ENCODE assay signal across 9 cellular contexts in genomic region chr3:48561045-48561736, GRCh38. TPM values are rescaled to one million over a fixed set of nuclear protein-coding genes. Genes with fewer than 3 reads are reported as not detected.
DNase-seq lines count a peak whose midpoint lies in the region; ATAC-seq and TF ChIP-seq lines count a peak whose summit lies in the region.
"Had no signal": no experiment of that assay in that cellular context is flagged by ENCODE, and none has a peak within 500 bp of the region (broad histone marks: within the 10 kb centered on the region; RNA-seq: fewer than 3 reads in every experiment).

No MANE protein-coding gene starts in this region.

- DNase-seq in AG04449 (ENCODE audit: low read depth, low spot score) (no peak), HK-2 (ENCODE audit: unreplicated experiment) (peak; percentile 82), hepatocyte (ENCODE audit: low spot score) (peak; percentile 71), spleen (peak; percentile 86), NCI-H510A treated with DMSO at 0.1 percent for 48 hours (lab: John Stamatoyannopoulos, UW) (no peak), NCI-H1105 (lab: John Stamatoyannopoulos, UW) (no peak)
- peak; percentile 54 for DNase-seq in activated naive CD8-positive, alpha-beta T cell treated with anti-CD3 and anti-CD28 coated beads, Interleukin-2, amount 10 ng/mL, durations not matched to agents 7 days and 5 days

- no peaks in the 10 kb centered on the region for H3K36me3 ChIP-seq in hepatocyte (replicated peaks; ENCODE audit: insufficient read depth, low read depth)
- H3K36me3 ChIP-seq in spleen = no peaks in the 10 kb centered on the region

- no peak overlapping the region for H3K27ac ChIP-seq in hepatocyte
- peak overlapping the region in 6 of 8 donors; percentile 32 to 87 (median 60) for H3K27ac ChIP-seq in spleen

- no peak for TF ChIP-seq POLR2A in spleen (IDR thresholded peaks at IDR 0.05)

- 51% methylated on average over 17 of the region's 21 CpGs for WGBS in hepatocyte (ENCODE audit: low lambda C conversion rate, missing lambda C conversion rate)
- WGBS in spleen, 5 donors = 26 to 37% (median 32%) methylated on average over 7 to 21 of the region's 21 CpGs

- H3K36me3 Mint-ChIP-seq in activated naive CD8-positive, alpha-beta T cell treated with anti-CD3 and anti-CD28 coated beads, Interleukin-2, amount 10 ng/mL, durations not matched to agents 7 days and 5 days = no peaks in the 10 kb centered on the region

- H3K9me3 ChIP-seq in hepatocyte (ENCODE audit: low read depth) (no peaks in the 10 kb centered on the region), spleen (no peaks in the 10 kb centered on the region)

- no peaks in the 10 kb centered on the region for H3K27me3 ChIP-seq in hepatocyte
- no peaks in the 10 kb centered on the region for H3K27me3 ChIP-seq in spleen (replicated peaks in 1 of 7)

- CTCF ChIA-PET in AG04449 (lab: Yijun Ruan, JAX) = interaction anchor here (1.0 to 9.1 kb wide), 16 partner anchors 8 to 287 kb away, joined by 3 to 88 read pairs (median 4); partner anchors contain the start of genes CCDC51, CELSR3, SLC26A6 and TMA7

- H3K4me2 ChIP-seq in hepatocyte = peak overlapping the region; percentile 61

- H3K27ac Mint-ChIP-seq in activated naive CD8-positive, alpha-beta T cell treated with anti-CD3 and anti-CD28 coated beads, Interleukin-2, amount 10 ng/mL, durations not matched to agents 7 days and 5 days = peak overlapping the region; percentile 65

- peaks cover under 1% of the 10 kb centered on the region for H3K79me2 ChIP-seq in hepatocyte

- H3K9me2 ChIP-seq in hepatocyte (replicated peaks; ENCODE audit: insufficient read depth) = no peaks in the 10 kb centered on the region

- H3K4me1 Mint-ChIP-seq in activated naive CD8-positive, alpha-beta T cell treated with anti-CD3 and anti-CD28 coated beads, Interleukin-2, amount 10 ng/mL, durations not matched to agents 7 days and 5 days = peaks cover 36% of the 10 kb centered on the region

- H4K20me1 ChIP-seq in hepatocyte (ENCODE audit: insufficient read depth, poor library complexity, severe bottlenecking) = no peaks in the 10 kb centered on the region

- H2AFZ ChIP-seq in hepatocyte = no peak overlapping the region

- intact Hi-C loops in spleen (cut with DNase I; ENCODE audit: low total_unique reads) = no loop called here

- POLR2A ChIA-PET in AG04449 (lab: Yijun Ruan, JAX) = no interaction called here
- POLR2A ChIA-PET in activated naive CD8-positive, alpha-beta T cell treated with anti-CD3 and anti-CD28 coated beads, Interleukin-2, amount 10 ng/mL, durations not matched to agents 7 days and 5 days (lab: Charles Lee) = no interaction called here

- H3K4me1 ChIP-seq in hepatocyte (ENCODE audit: insufficient read depth) = peaks cover 10% of the 10 kb centered on the region
- H3K4me1 ChIP-seq in spleen = peaks cover 11 to 80% (median 52%) of the 10 kb centered on the region in 6 donors

- no peaks in the 10 kb centered on the region for H3K27me3 Mint-ChIP-seq in activated naive CD8-positive, alpha-beta T cell treated with anti-CD3 and anti-CD28 coated beads, Interleukin-2, amount 10 ng/mL, durations not matched to agents 7 days and 5 days
- H3K27me3 Mint-ChIP-seq: stimulated activated naive CD8-positive, alpha-beta T cell treated with anti-CD3 and anti-CD28 coated beads, Interleukin-15, amount 100 ng/mL, for 72 hours had no signal

- H3K4me3 ChIP-seq in AG04449 (ENCODE audit: low read depth, low read length) (peak overlapping the region; percentile 44), hepatocyte (no peak overlapping the region), spleen (peak overlapping the region in 4 of 8 donors; percentile 3 to 55 (median 22))

- TF ChIP-seq CTCF in AG04449 (IDR thresholded peaks at IDR 0.05; ENCODE audit: insufficient read depth, low read length, missing control alignments) = peak; percentile 56
- peak; percentile 11 for TF ChIP-seq CTCF in hepatocyte (IDR thresholded peaks at IDR 0.05; ENCODE audit: poor library complexity)
- TF ChIP-seq CTCF in spleen (IDR thresholded peaks at IDR 0.05 in 8 of 11, conservative IDR thresholded peaks at IDR 0.05 in 3 of 11) = peak in 5 of 11 experiments; percentile 10 to 44 (median 29)

- ATAC-seq in activated naive CD8-positive, alpha-beta T cell treated with anti-CD3 and anti-CD28 coated beads, Interleukin-2, amount 10 ng/mL, durations not matched to agents 7 days and 5 days (ENCODE audit: low read depth) = no peak
- no peak for ATAC-seq in GM18520 (IDR thresholded peaks at IDR 0.05; ENCODE audit: unreplicated experiment)
- ATAC-seq: stimulated activated naive CD8-positive, alpha-beta T cell treated with anti-CD3 and anti-CD28 coated beads, Interleukin-15, amount 100 ng/mL, for 72 hours had no signal

- no peaks in the 10 kb centered on the region for H3K9me3 Mint-ChIP-seq in activated naive CD8-positive, alpha-beta T cell treated with anti-CD3 and anti-CD28 coated beads, Interleukin-2, amount 10 ng/mL, durations not matched to agents 7 days and 5 days
- H3K9me3 Mint-ChIP-seq: stimulated activated naive CD8-positive, alpha-beta T cell treated with anti-CD3 and anti-CD28 coated beads, Interleukin-15, amount 100 ng/mL, for 72 hours had no signal

- peak overlapping the region; percentile 81 for H3K4me3 Mint-ChIP-seq in activated naive CD8-positive, alpha-beta T cell treated with anti-CD3 and anti-CD28 coated beads, Interleukin-2, amount 10 ng/mL, durations not matched to agents 7 days and 5 days

RNA-seq across cellular contexts. Expression of gene UCN2, which starts 2.4 kb away (rescaled TPM):
- total RNA-seq in activated naive CD8-positive, alpha-beta T cell treated with anti-CD3 and anti-CD28 coated beads, Interleukin-2, amount 10 ng/mL, durations not matched to agents 7 days and 5 days = not detected
- total RNA-seq in hepatocyte = 0.08 and 0.30 TPM in 2 replicates
- 1.1 and 1.5 TPM in 2 replicates for polyA plus RNA-seq in hepatocyte
- total RNA-seq in spleen = under 1 TPM in 5 of 7 donors, not detected in 2; 0.20 to 0.60 (median 0.51) TPM
- polyA plus RNA-seq in spleen = under 1 TPM; 0.21 to 0.61 (median 0.45) TPM

RNA-seq across cellular contexts. Expression of gene PFKFB4, which starts 4.6 kb away (rescaled TPM):
- total RNA-seq in activated naive CD8-positive, alpha-beta T cell treated with anti-CD3 and anti-CD28 coated beads, Interleukin-2, amount 10 ng/mL, durations not matched to agents 7 days and 5 days = 10 to 100 TPM; 56.8 to 60.7 TPM
- total RNA-seq in hepatocyte (12.0 and 14.1 TPM in 2 replicates), spleen (10 to 100 TPM; 11.0 to 43.1 (median 22.8) TPM)
- polyA plus RNA-seq in hepatocyte (8.2 and 9.5 TPM in 2 replicates), spleen (1 to 10 TPM; 2.0 to 4.8 (median 3.8) TPM)

RNA-seq across cellular contexts. Expression of gene COL7A1, which starts 33.9 kb away (rescaled TPM):
- total RNA-seq in activated naive CD8-positive, alpha-beta T cell treated with anti-CD3 and anti-CD28 coated beads, Interleukin-2, amount 10 ng/mL, durations not matched to agents 7 days and 5 days = 1 to 10 TPM; 1.0 to 1.6 TPM
- total RNA-seq in hepatocyte (5.7 and 17.4 TPM in 2 replicates), spleen (10 to 100 TPM in 5 of 7 donors, 1 to 10 TPM in 2; 8.6 to 33.7 (median 13.5) TPM)
- polyA plus RNA-seq in hepatocyte (19.6 and 24.7 TPM in 2 replicates), spleen (100 to 1,000 TPM in 2 of 3 donors, 10 to 100 TPM in 1; 39.7 to 144 (median 110) TPM)

RNA-seq across cellular contexts. Expression of gene UQCRC1, which starts 48.3 kb away (rescaled TPM):
- 100 to 1,000 TPM; 144 to 148 TPM for total RNA-seq in activated naive CD8-positive, alpha-beta T cell treated with anti-CD3 and anti-CD28 coated beads, Interleukin-2, amount 10 ng/mL, durations not matched to agents 7 days and 5 days
- total RNA-seq in hepatocyte (308 and 352 TPM in 2 replicates), spleen (100 to 1,000 TPM; 126 to 222 (median 130) TPM)
- polyA plus RNA-seq in hepatocyte (405 and 411 TPM in 2 replicates), spleen (100 to 1,000 TPM in 1 of 3 donors, 10 to 100 TPM in 2; 88.6 to 128 (median 92.6) TPM)

RNA-seq across cellular contexts. Expression of gene SHISA5, which starts 57.2 kb away (rescaled TPM):
- 100 to 1,000 TPM; 215 to 224 TPM for total RNA-seq in activated naive CD8-positive, alpha-beta T cell treated with anti-CD3 and anti-CD28 coated beads, Interleukin-2, amount 10 ng/mL, durations not matched to agents 7 days and 5 days
- total RNA-seq in hepatocyte = 172 and 192 TPM in 2 replicates
- polyA plus RNA-seq in hepatocyte = 369 TPM in 2 replicates
- 100 to 1,000 TPM; 154 to 227 (median 182) TPM for total RNA-seq in spleen
- 100 to 1,000 TPM in 1 of 3 donors, 10 to 100 TPM in 2; 80.2 to 132 (median 85.6) TPM for polyA plus RNA-seq in spleen

Comparison
In these comparisons a context has a peak if more than half of its experiments do, and no peak if none do; other contexts are left out.
1. DNase-seq: peak in HK-2 (single experiment), activated naive CD8-positive, alpha-beta T cell treated with anti-CD3 and anti-CD28 coated beads, Interleukin-2, amount 10 ng/mL, durations not matched to agents 7 days and 5 days (single experiment), hepatocyte (single experiment) and spleen (single experiment); none in AG04449 (single experiment), NCI-H510A treated with DMSO at 0.1 percent for 48 hours (single experiment) and NCI-H1105 (single experiment).